20 cellular contexts compared by ENCODE assay signal in the genomic region with DNA sequence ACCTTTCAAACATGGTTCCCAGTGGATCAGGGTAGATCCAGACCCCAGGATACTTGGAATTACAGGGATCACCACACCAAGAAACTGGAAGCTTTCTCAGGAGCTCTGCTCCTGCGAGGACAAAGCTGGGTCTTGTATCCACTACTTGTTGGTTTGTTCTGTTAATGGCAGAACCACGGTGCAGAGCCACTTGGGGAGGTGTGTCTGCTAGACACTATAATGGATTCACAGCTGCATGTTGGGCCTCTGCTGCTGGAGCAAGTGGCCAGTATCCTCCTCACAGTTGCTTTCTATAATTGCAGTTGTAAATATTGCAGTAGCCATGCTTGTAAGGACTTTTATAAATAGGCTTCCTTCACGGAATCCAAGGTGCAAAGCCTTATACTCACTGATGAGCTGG.
"Had no signal": no experiment of that assay in that cellular context is flagged by ENCODE, and none has a peak within 500 bp of the region (broad histone marks: within the 10 kb centered on the region; RNA-seq: fewer than 3 reads in every experiment).

No MANE protein-coding gene starts in this region.

- H3K4me3 ChIP-seq: ascending aorta, thoracic aorta had no signal

- H3K9me3 ChIP-seq: ascending aorta, left lung, SK-N-SH, spleen, stomach, thoracic aorta had no signal

- H3K9me2 ChIP-seq: SK-N-SH had no signal

- H3K27me3 ChIP-seq: ascending aorta, left lung, spleen, stomach had no signal

- H3K9ac ChIP-seq: SK-N-SH had no signal

- H3K27ac ChIP-seq: WERI-Rb-1 had no signal

- H3K4me3 Mint-ChIP-seq: activated naive CD4-positive, alpha-beta T cell treated with anti-CD3 and anti-CD28 coated beads for 36 hours; endodermal cell; memory B cell; nephron had no signal

- H3K4me2 ChIP-seq: SK-N-SH had no signal

- ATAC-seq: activated naive CD8-positive, alpha-beta T cell treated with anti-CD3 and anti-CD28 coated beads, Interleukin-2, amount 50 U/mL, for 24 hours; left lung; right cardiac atrium had no signal

- H3K27ac Mint-ChIP-seq: activated naive CD4-positive, alpha-beta T cell treated with anti-CD3 and anti-CD28 coated beads for 36 hours; endodermal cell; memory B cell; nephron; progenitor cell of endocrine pancreas had no signal

- H3K9me3 Mint-ChIP-seq: activated naive CD4-positive, alpha-beta T cell treated with anti-CD3 and anti-CD28 coated beads for 36 hours; activated naive CD8-positive, alpha-beta T cell treated with anti-CD3 and anti-CD28 coated beads, Interleukin-2, amount 50 U/mL, for 24 hours; activated T-helper 2 cell treated with anti-CD3 and anti-CD28 coated beads, Interferon-gamma antibody, Interleukin-2, Interleukin-4, amounts not matched to agents 10 μg/mL and 5 μg/mL and 100 μg/mL, durations not matched to agents 14 hours and 24 hours and 36 hours; endodermal cell; memory B cell; nephron had no signal

- H3K27me3 Mint-ChIP-seq: activated naive CD8-positive, alpha-beta T cell treated with anti-CD3 and anti-CD28 coated beads, Interleukin-2, amount 50 U/mL, for 24 hours; progenitor cell of endocrine pancreas had no signal

- DNase-seq: activated CD4-positive, alpha-beta T cell treated with anti-CD3 and anti-CD28 coated beads, Interleukin-2, amount 50 U/mL, for 48 hours; activated CD8-positive, alpha-beta memory T cell treated with anti-CD3 and anti-CD28 coated beads, Interleukin-2, amount 50 U/mL, for 48 hours; activated naive CD4-positive, alpha-beta T cell treated with anti-CD3 and anti-CD28 coated beads for 36 hours; activated naive CD8-positive, alpha-beta T cell treated with anti-CD3 and anti-CD28 coated beads, Interleukin-2, amount 50 U/mL, for 24 hours; endodermal cell; erythroblast; occipital lobe; SK-N-SH; spleen; stomach; T-helper 1 cell; WERI-Rb-1 had no signal

- H3K36me3 Mint-ChIP-seq: memory B cell had no signal
